In genomic region chr10:98420786-98421185, GRCh38 we compare ENCODE assay signal across 22 cellular contexts. TPM values are rescaled to one million over a fixed set of nuclear protein-coding genes. Genes with fewer than 3 reads are reported as not detected.
A peak's percentile ranks its signal among the peaks of the same experiment; 100 is the strongest.
DNase-seq lines count a peak whose midpoint lies in the region; ATAC-seq and TF ChIP-seq lines count a peak whose summit lies in the region.
"Had no signal": no experiment of that assay in that cellular context is flagged by ENCODE, and none has a peak within 500 bp of the region (broad histone marks: within the 10 kb centered on the region; RNA-seq: fewer than 3 reads in every experiment).

No MANE protein-coding gene starts in this region.

- H3K4me3 Mint-ChIP-seq in stimulated activated naive B cell treated with anti-CD40 and anti-IgM and Interleukin-4, amounts not matched to agents 10 μg/mL and 1 μg/mL and 100 μg/mL, for 72 hours = no peak overlapping the region
- H3K4me3 Mint-ChIP-seq: B cell; CD4-positive, CD25-positive, alpha-beta regulatory T cell; GM23338 had no signal

- ATAC-seq in heart left ventricle = peak; percentile 61 to 83 (median 80)
- no peak for ATAC-seq in left cardiac atrium
- ATAC-seq in stimulated activated naive B cell treated with anti-CD40 and anti-IgM and Interleukin-4, amounts not matched to agents 10 μg/mL and 1 μg/mL and 100 μg/mL, for 72 hours (replicated peaks) = peak; percentile 41 to 68
- no peak for ATAC-seq in left lung
- ATAC-seq: A549, GM23338 had no signal

- H3K4me1 ChIP-seq in heart left ventricle (peaks cover 0 to 11% (median 3%) of the 10 kb centered on the region in 12 donors), left lung (peaks cover under 1 to 1% of the 10 kb centered on the region in 2 donors)

- H3K4me3 ChIP-seq in heart left ventricle = no peak overlapping the region
- H3K4me3 ChIP-seq in left lung = no peak overlapping the region
- H3K4me3 ChIP-seq: A549, GM23338 had no signal

- TF ChIP-seq POLR2A in heart left ventricle (IDR thresholded peaks at IDR 0.05) = no peak

- DNase-seq in heart left ventricle = peak in 4 of 5 donors; percentile 38 to 76 (median 55)
- DNase-seq in left cardiac atrium = no peak
- peak; percentile 47 for DNase-seq in SK-N-DZ (ENCODE audit: low spot score)
- DNase-seq in islet precursor cell = peak; percentile 30
- peak; percentile 17 for DNase-seq in stimulated activated naive B cell treated with anti-CD40 and anti-IgM and Interleukin-4, amounts not matched to agents 10 μg/mL and 1 μg/mL and 100 μg/mL, for 72 hours
- no peak for DNase-seq in left lung
- no peak for DNase-seq in COR-L47 (lab: John Stamatoyannopoulos, UW)
- DNase-seq: CD4-positive, CD25-positive, alpha-beta regulatory T cell; DMS79; HCEC 1CT; NCI-H1105; NCI-H146; NCI-H2029; NCI-H2227 treated with DMSO at 0.1 percent for 48 hours; NCI-H510A; NCI-H748 treated with DMSO at 0.1 percent for 48 hours; NK-92 treated with Interleukin-12 subunit alpha and Interleukin-12 subunit beta, amount 100 ng/mL, for 24 hours had no signal

- TF ChIP-seq CTCF in heart left ventricle (IDR thresholded peaks at IDR 0.05) (no peak), left lung (IDR thresholded peaks at IDR 0.05) (no peak)

- H3K4me1 Mint-ChIP-seq in stimulated activated naive B cell treated with anti-CD40 and anti-IgM and Interleukin-4, amounts not matched to agents 10 μg/mL and 1 μg/mL and 100 μg/mL, for 72 hours = peaks cover 4 to 14% of the 10 kb centered on the region in 2 donors

- H3K27me3 ChIP-seq in heart left ventricle = no peaks in the 10 kb centered on the region
- no peaks in the 10 kb centered on the region for H3K27me3 ChIP-seq in left lung

- no peaks in the 10 kb centered on the region for H3K9me3 Mint-ChIP-seq in stimulated activated naive B cell treated with anti-CD40 and anti-IgM and Interleukin-4, amounts not matched to agents 10 μg/mL and 1 μg/mL and 100 μg/mL, for 72 hours
- H3K9me3 Mint-ChIP-seq: CD4-positive, CD25-positive, alpha-beta regulatory T cell; GM23338 had no signal

- intact Hi-C loops in heart left ventricle (cut with DNase I) = loop anchor here in 1 of 10 donors (10.0 kb wide), 1 partner anchor 754 kb away; no protein-coding TSS in a partner anchor
- intact Hi-C loops in left cardiac atrium (cut with DNase I) = no loop called here
- intact Hi-C loops in left lung (cut with DNase I) = no loop called here

- H3K36me3 ChIP-seq in heart left ventricle = peaks cover 0 to 92% (median 56%) of the 10 kb centered on the region in 9 donors
- peaks cover 0 to 93% of the 10 kb centered on the region in 2 donors for H3K36me3 ChIP-seq in left lung

- H3K9me3 ChIP-seq in heart left ventricle (no peaks in the 10 kb centered on the region), left lung (no peaks in the 10 kb centered on the region)
- H3K9me3 ChIP-seq: A549 had no signal

- WGBS in heart left ventricle, 4 donors = 46 to 52% (median 49%) methylated on average over 7 to 9 of the region's 9 CpGs

- H3K27ac Mint-ChIP-seq in stimulated activated naive B cell treated with anti-CD40 and anti-IgM and Interleukin-4, amounts not matched to agents 10 μg/mL and 1 μg/mL and 100 μg/mL, for 72 hours = no peak overlapping the region
- H3K27ac Mint-ChIP-seq: B cell, GM23338 had no signal

- H3K27ac ChIP-seq in heart left ventricle (peak overlapping the region in 4 of 12 donors; percentile 34 to 43 (median 38)), left lung (no peak overlapping the region)
- H3K27ac ChIP-seq: A549, KMS-11, RWPE1 had no signal

- H3K27me3 Mint-ChIP-seq in stimulated activated naive B cell treated with anti-CD40 and anti-IgM and Interleukin-4, amounts not matched to agents 10 μg/mL and 1 μg/mL and 100 μg/mL, for 72 hours = no peaks in the 10 kb centered on the region
- H3K27me3 Mint-ChIP-seq: B cell; CD4-positive, CD25-positive, alpha-beta regulatory T cell had no signal

- peaks cover 39 to 47% of the 10 kb centered on the region in 2 donors for H3K36me3 Mint-ChIP-seq in stimulated activated naive B cell treated with anti-CD40 and anti-IgM and Interleukin-4, amounts not matched to agents 10 μg/mL and 1 μg/mL and 100 μg/mL, for 72 hours

RNA-seq across cellular contexts. Expression of gene PYROXD2, which starts 5.8 kb away (rescaled TPM):
- total RNA-seq in heart left ventricle (10 to 100 TPM in 5 of 9 donors, 1 to 10 TPM in 4; 5.2 to 22.0 (median 11.1) TPM), left cardiac atrium (1 to 10 TPM; 6.1 to 6.6 TPM), left lung (10 to 100 TPM in 1 of 2 donors, 1 to 10 TPM in 1; 8.2 to 14.8 TPM)
- 10 to 100 TPM in 1 of 2 donors, 1 to 10 TPM in 1; 4.1 to 13.3 TPM for polyA plus RNA-seq in heart left ventricle
- polyA plus RNA-seq in SK-N-DZ (2014; cell fraction: cytosol; rRNA removed) = 1.8 and 3.5 TPM in 2 replicates
- polyA plus RNA-seq in SK-N-DZ (2014; cell fraction: nucleus; rRNA removed) = 10.3 and 13.7 TPM in 2 replicates

RNA-seq across cellular contexts. Expression of gene HPS1, which starts 25.9 kb away (rescaled TPM):
- total RNA-seq in heart left ventricle = 10 to 100 TPM; 26.0 to 61.4 (median 38.5) TPM
- 10 to 100 TPM; 20.9 to 51.2 TPM for polyA plus RNA-seq in heart left ventricle
- total RNA-seq in left cardiac atrium = 10 to 100 TPM; 28.7 to 29.4 TPM
- polyA plus RNA-seq in SK-N-DZ (2014; cell fraction: cytosol; rRNA removed) = 2.0 and 2.2 TPM in 2 replicates
- 5.9 and 7.8 TPM in 2 replicates for polyA plus RNA-seq in SK-N-DZ (2014; cell fraction: nucleus; rRNA removed)
- 10 to 100 TPM; 64.2 to 95.0 TPM for total RNA-seq in left lung

Comparison
In these comparisons a context has a peak if more than half of its experiments do, and no peak if none do; other contexts are left out.
1. ATAC-seq: peak in heart left ventricle (4 of 4) and stimulated activated naive B cell treated with anti-CD40 and anti-IgM and Interleukin-4, amounts not matched to agents 10 μg/mL and 1 μg/mL and 100 μg/mL, for 72 hours (2 of 2); none in left cardiac atrium (0 of 2) and left lung (single experiment).
2. DNase-seq: peak in heart left ventricle (4 of 5), SK-N-DZ (single experiment), islet precursor cell (single experiment) and stimulated activated naive B cell treated with anti-CD40 and anti-IgM and Interleukin-4, amounts not matched to agents 10 μg/mL and 1 μg/mL and 100 μg/mL, for 72 hours (single experiment); none in left cardiac atrium (single experiment), left lung (0 of 2) and COR-L47 (single experiment).